8 cellular contexts compared by ENCODE assay signal in the genomic region with DNA sequence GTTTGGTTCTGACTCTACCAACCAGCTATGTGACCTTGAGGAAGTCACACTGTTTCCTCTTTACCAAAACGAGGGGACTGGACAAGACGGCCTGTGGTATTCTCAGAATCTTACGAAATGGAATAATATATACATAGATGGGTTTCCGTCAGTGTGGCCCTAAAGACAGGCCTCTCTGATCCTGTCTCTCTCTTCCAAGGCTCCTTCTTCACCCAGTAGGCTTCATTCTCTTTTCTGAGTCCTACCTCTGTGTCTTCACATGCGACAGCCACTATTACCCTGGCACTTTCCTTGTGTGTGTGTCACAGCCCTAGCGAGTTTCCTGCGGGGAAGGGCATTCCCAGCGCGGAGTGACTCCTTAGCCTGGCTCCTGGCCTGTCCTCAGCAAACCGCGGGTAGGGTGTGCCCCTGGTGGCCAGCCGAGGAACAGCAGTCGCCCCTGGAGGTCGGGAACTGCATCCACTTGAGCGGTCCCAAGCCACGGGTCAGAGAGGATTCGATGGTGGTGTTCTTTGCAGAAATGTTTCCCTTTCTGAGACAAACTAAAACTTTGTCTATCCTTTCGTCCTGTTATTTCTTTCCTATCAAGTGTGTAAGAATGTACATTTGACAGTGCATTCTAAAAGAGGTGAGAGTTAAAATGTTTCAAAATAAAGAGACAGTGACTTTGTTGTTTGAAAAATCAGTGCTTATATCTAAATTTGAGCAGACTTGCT.
DNase-seq lines count a peak whose midpoint lies in the region; ATAC-seq and TF ChIP-seq lines count a peak whose summit lies in the region.

No MANE protein-coding gene starts in this region.

- H3K4me3 ChIP-seq in GM23338: no peak overlapping the region
- H3K4me3 ChIP-seq in esophagus squamous epithelium: no peak overlapping the region
- H3K4me3 ChIP-seq in muscle layer of duodenum (ENCODE audit: low read depth in 1 of 2, low read length in 2 of 2): no peak overlapping the region

- peaks cover 24% of the 10 kb centered on the region for H3K4me1 Mint-ChIP-seq in GM23338

- H3K36me3 ChIP-seq in GM23338 (ENCODE audit: insufficient read depth): no peaks in the 10 kb centered on the region; the same call in 1 of the 2 replicates
- H3K36me3 ChIP-seq in esophagus squamous epithelium: no peaks in the 10 kb centered on the region
- no peaks in the 10 kb centered on the region for H3K36me3 ChIP-seq in muscle layer of duodenum (ENCODE audit: control insufficient read depth in 1 of 2, insufficient read depth in 2 of 2, low read length in 2 of 2)

- H3K27ac ChIP-seq in GM23338 (ENCODE audit: low read depth) (0 out of 2 replicates have a peak overlapping the region, but pooled peaks have one; percentile 26), esophagus squamous epithelium (peak overlapping the region in 3 of 4 donors; percentile 2 to 35 (median 30)), muscle layer of duodenum (ENCODE audit: low read length) (peak overlapping the region; percentile 43)

- intact Hi-C loops in esophagus squamous epithelium (cut with DNase I): no loop called here

- peaks cover 13% of the 10 kb centered on the region for H3K27me3 Mint-ChIP-seq in GM23338 (ENCODE audit: insufficient read depth, low read depth, poor library complexity)

- WGBS in esophagus squamous epithelium, 2 donors: 29 to 36% methylated on average over 16 to 18 of the region's 18 CpGs

- H2AFZ ChIP-seq in GM23338: 0 out of 2 replicates have a peak overlapping the region, but pooled peaks have one; percentile 64

- peaks cover 3% of the 10 kb centered on the region; the same call in 1 of the 2 replicates for H4K20me1 ChIP-seq in GM23338 (replicated peaks; ENCODE audit: insufficient read depth)

- H3K4me1 ChIP-seq in GM23338 (ENCODE audit: insufficient read depth): peaks cover 6% of the 10 kb centered on the region
- peaks cover 0 to 27% (median 12%) of the 10 kb centered on the region in 3 donors for H3K4me1 ChIP-seq in esophagus squamous epithelium
- peaks cover 0 to 4% of the 10 kb centered on the region in 2 donors for H3K4me1 ChIP-seq in muscle layer of duodenum (ENCODE audit: control insufficient read depth in 1 of 2, insufficient read depth in 2 of 2, low read length in 2 of 2)

- no peak overlapping the region for H3K27ac Mint-ChIP-seq in GM23338

- TF ChIP-seq POLR2A in esophagus squamous epithelium (IDR thresholded peaks at IDR 0.05): peak in 1 of 4 donors; percentile 29

- H3K9me2 ChIP-seq in GM23338 (ENCODE audit: insufficient read depth): no peaks in the 10 kb centered on the region

- H3K4me2 ChIP-seq in GM23338: 0 out of 2 replicates have a peak overlapping the region, but pooled peaks have one; percentile 41

- TF ChIP-seq CTCF in GM23338 (conservative IDR thresholded peaks at IDR 0.05; ENCODE audit: low read depth in 2 of 2): peak; percentile 91 to 97
- TF ChIP-seq CTCF in esophagus squamous epithelium (IDR thresholded peaks at IDR 0.05): peak; percentile 86 to 95 (median 90)

- H3K9me3 Mint-ChIP-seq in GM23338: no peaks in the 10 kb centered on the region

- H3K9me3 ChIP-seq in esophagus squamous epithelium (no peaks in the 10 kb centered on the region), muscle layer of duodenum (ENCODE audit: control insufficient read depth in 1 of 2, low read length in 2 of 2) (no peaks in the 10 kb centered on the region)

- DNase-seq in DMS53 (lab: John Stamatoyannopoulos, UW) (peak; percentile 90), GM23338 (ENCODE audit: low spot score) (peak; percentile 90), NCI-H82 (lab: John Stamatoyannopoulos, UW) (peak; percentile 82), esophagus squamous epithelium (lab: John Stamatoyannopoulos, UW) (no peak), GOT3 (lab: John Stamatoyannopoulos, UW) (no peak)
- peak; percentile 47 for DNase-seq in activated CD8-positive, alpha-beta memory T cell treated with anti-CD3 and anti-CD28 coated beads, Interleukin-2, amount 50 U/mL, for 4 hours
- DNase-seq in stimulated activated CD8-positive, alpha-beta memory T cell treated with anti-CD3 and anti-CD28 coated beads, Interleukin-7, amount 100 ng/mL, for 1 hour (ENCODE audit: low read depth in 2 of 2): peak; percentile 16 to 20

- H3K79me2 ChIP-seq in GM23338 (replicated peaks; ENCODE audit: insufficient read depth): peaks cover 9% of the 10 kb centered on the region; the same call in 1 of the 2 replicates

- no peak overlapping the region for H3K4me3 Mint-ChIP-seq in GM23338

- H3F3A ChIP-seq in GM23338 (replicated peaks; ENCODE audit: low read depth): no peaks in the 10 kb centered on the region

- no peaks in the 10 kb centered on the region for H3K36me3 Mint-ChIP-seq in GM23338 (ENCODE audit: low read depth)

- peak; percentile 98 for ATAC-seq in GM23338

- H3K27me3 ChIP-seq in GM23338 (ENCODE audit: insufficient read depth) (no peaks in the 10 kb centered on the region), esophagus squamous epithelium (no peaks in the 10 kb centered on the region), muscle layer of duodenum (ENCODE audit: low read depth, low read length) (no peaks in the 10 kb centered on the region)

TF ChIP-seq in GM23338, 12 proteins besides CTCF, POLR2A, EP300 and RAD21 (continues in another document):
- no peak for TF ChIP-seq ETS1 (IDR thresholded peaks at IDR 0.05)
- no peak for TF ChIP-seq POLR2AphosphoS5 (IDR thresholded peaks at IDR 0.05; ENCODE audit: low read depth)
- no peak for TF ChIP-seq NANOG (IDR thresholded peaks at IDR 0.05; ENCODE audit: borderline replicate concordance)
- TF ChIP-seq EZH2 (IDR thresholded peaks at IDR 0.05; ENCODE audit: low read depth, unreplicated experiment): no peak
- no peak for TF ChIP-seq REST (IDR thresholded peaks at IDR 0.05; ENCODE audit: unreplicated experiment)
- TF ChIP-seq ZNF114 (CRISPR knock-in tag; IDR thresholded peaks at IDR 0.05): no peak

Comparison
In these comparisons a context has a peak if more than half of its experiments do, and no peak if none do; other contexts are left out.
1. DNase-seq: peak in DMS53 (single experiment), GM23338 (single experiment), NCI-H82 (single experiment), activated CD8-positive, alpha-beta memory T cell treated with anti-CD3 and anti-CD28 coated beads, Interleukin-2, amount 50 U/mL, for 4 hours (single experiment) and stimulated activated CD8-positive, alpha-beta memory T cell treated with anti-CD3 and anti-CD28 coated beads, Interleukin-7, amount 100 ng/mL, for 1 hour (2 of 2); none in esophagus squamous epithelium (single experiment) and GOT3 (single experiment).
2. Peak in every context shown above with its lines, with median percentiles within 50 percentile points of each other: H3K27ac ChIP-seq.